ENCODE assay signal across 8 cellular contexts in the genomic region with DNA sequence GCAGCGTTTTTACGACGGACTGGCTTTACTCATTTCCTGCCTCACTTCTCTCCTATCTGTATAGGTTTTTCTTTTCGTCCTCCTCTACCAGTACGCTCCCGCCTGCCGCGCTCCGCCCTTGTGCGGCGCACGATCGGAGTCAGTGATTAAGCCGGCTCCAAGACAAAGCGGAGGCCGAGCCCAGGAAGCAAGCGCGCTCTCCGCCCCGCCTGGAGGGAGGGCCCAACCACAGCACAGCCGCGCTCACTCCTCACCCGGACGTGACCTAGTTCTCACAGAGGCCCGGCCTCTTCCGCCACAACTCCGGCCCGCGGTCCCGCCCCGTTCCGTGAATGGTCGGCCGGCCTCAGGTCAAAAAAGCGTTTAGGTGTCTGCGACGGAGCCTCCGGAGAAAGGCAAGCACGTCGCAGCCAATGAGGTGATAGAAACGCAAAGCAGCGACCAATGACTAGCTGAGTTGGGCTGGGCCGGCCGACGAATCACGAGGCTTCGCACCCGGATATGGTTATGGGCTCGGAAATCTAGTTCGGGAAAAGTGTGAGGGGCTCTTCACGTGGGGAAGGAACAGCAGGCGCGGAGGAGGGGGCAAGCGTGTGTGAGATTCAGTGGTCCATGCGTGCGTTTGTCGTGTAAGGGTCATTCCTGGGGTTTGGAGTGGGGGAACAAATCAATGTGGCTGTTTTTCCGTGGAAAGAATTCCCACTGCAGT. TPM values are rescaled to one million over a fixed set of nuclear protein-coding genes. Genes with fewer than 3 reads are reported as not detected.
A peak's percentile ranks its signal among the peaks of the same experiment; 100 is the strongest.
DNase-seq lines count a peak whose midpoint lies in the region; ATAC-seq and TF ChIP-seq lines count a peak whose summit lies in the region.

A gene with protein sequence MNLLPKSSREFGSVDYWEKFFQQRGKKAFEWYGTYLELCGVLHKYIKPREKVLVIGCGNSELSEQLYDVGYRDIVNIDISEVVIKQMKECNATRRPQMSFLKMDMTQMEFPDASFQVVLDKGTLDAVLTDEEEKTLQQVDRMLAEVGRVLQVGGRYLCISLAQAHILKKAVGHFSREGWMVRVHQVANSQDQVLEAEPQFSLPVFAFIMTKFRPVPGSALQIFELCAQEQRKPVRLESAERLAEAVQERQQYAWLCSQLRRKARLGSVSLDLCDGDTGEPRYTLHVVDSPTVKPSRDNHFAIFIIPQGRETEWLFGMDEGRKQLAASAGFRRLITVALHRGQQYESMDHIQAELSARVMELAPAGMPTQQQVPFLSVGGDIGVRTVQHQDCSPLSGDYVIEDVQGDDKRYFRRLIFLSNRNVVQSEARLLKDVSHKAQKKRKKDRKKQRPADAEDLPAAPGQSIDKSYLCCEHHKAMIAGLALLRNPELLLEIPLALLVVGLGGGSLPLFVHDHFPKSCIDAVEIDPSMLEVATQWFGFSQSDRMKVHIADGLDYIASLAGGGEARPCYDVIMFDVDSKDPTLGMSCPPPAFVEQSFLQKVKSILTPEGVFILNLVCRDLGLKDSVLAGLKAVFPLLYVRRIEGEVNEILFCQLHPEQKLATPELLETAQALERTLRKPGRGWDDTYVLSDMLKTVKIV (plus strand): TSS at position 494 of the 709 bp plus-strand sequence. CDS start 308 bp downstream, outside the sequence.

- WGBS in esophagus, 2 donors: 0% methylated on average over 58 of the region's 58 CpGs

- peak within 1 kb of the TSS; percentile 71 for H3K27ac ChIP-seq in KMS-11
- peak within 1 kb of the TSS; percentile 84 to 86 (median 85) for H3K27ac ChIP-seq in Peyer's patch
- H3K27ac ChIP-seq in esophagus (ENCODE audit: low read depth in 2 of 2, low read length in 1 of 2): peak within 1 kb of the TSS; percentile 90 to 93

- H3K9me3 ChIP-seq in Peyer's patch (no peaks in the 10 kb centered on the region), esophagus (ENCODE audit: control insufficient read depth in 2 of 2, insufficient read depth in 1 of 2, low read depth in 1 of 2, low read length in 1 of 2) (no peaks in the 10 kb centered on the region), mucosa of stomach (ENCODE audit: control insufficient read depth, low read length) (no peaks in the 10 kb centered on the region)

- H3K4me2 ChIP-seq in KMS-11: peak within 1 kb of the TSS; percentile 69

- peak; percentile 99 for ATAC-seq in GM21737 (IDR thresholded peaks at IDR 0.05; ENCODE audit: unreplicated experiment)

- peak within 1 kb of the TSS; percentile 95 for H2AFZ ChIP-seq in KMS-11 (ENCODE audit: low read depth)

- H3K79me2 ChIP-seq in KMS-11 (ENCODE audit: insufficient read depth, low read depth): no peaks in the 10 kb centered on the region

- H3K9ac ChIP-seq in KMS-11: peak within 1 kb of the TSS; percentile 49; the same call in 1 of the 2 replicates
- H3K9ac ChIP-seq in mucosa of stomach (ENCODE audit: low read length): peak within 1 kb of the TSS; percentile 85

- TF ChIP-seq CTCF in KMS-11 (conservative IDR thresholded peaks at IDR 0.05; ENCODE audit: low read depth, low read length) (no peak), Peyer's patch (IDR thresholded peaks at IDR 0.05) (peak in 1 of 6 experiments; percentile 29)

- peak; percentile 85 to 98 for TF ChIP-seq POLR2A in Peyer's patch (IDR thresholded peaks at IDR 0.05)

- H3K4me3 ChIP-seq in KMS-11 (IDR thresholded peaks at IDR 0.05; ENCODE audit: insufficient read depth, low read depth, low read length) (peak within 1 kb of the TSS; percentile 97), Peyer's patch (peak within 1 kb of the TSS; percentile 54 to 82 (median 76)), esophagus (ENCODE audit: low read depth in 1 of 2, low read length in 2 of 2) (peak within 1 kb of the TSS; percentile 73 to 89), mucosa of stomach (ENCODE audit: low read length) (peak within 1 kb of the TSS; percentile 98)

- H3K36me3 ChIP-seq in KMS-11 (ENCODE audit: insufficient read depth): no peaks in the 10 kb centered on the region
- peaks cover 0 to 27% (median 0%) of the 10 kb centered on the region in 3 donors for H3K36me3 ChIP-seq in Peyer's patch
- H3K36me3 ChIP-seq in esophagus (ENCODE audit: control insufficient read depth in 2 of 2, insufficient read depth in 2 of 2, low read length in 1 of 2): peaks cover 10 to 14% of the 10 kb centered on the region in 2 donors
- H3K36me3 ChIP-seq in mucosa of stomach (ENCODE audit: control insufficient read depth, insufficient read depth, low read length): peaks cover 5% of the 10 kb centered on the region

- DNase-seq in DMS53 treated with DMSO at 0.1 percent for 48 hours (lab: John Stamatoyannopoulos, UW; ENCODE audit: unreplicated experiment): peak; percentile 97
- peak; percentile 98 to 99 (median 99) for DNase-seq in Peyer's patch
- DNase-seq in activated T-cell treated with anti-CD3 and anti-CD28 coated beads, Interleukin-2, amount 50 U/mL, for 48 hours: peak; percentile 98
- DNase-seq in stimulated activated CD8-positive, alpha-beta memory T cell treated with anti-CD3 and anti-CD28 coated beads, Interleukin-7, amount 100 ng/mL, for 1 hour (ENCODE audit: low read depth in 2 of 2): peak; percentile 93 to 95

- H3K4me1 ChIP-seq in KMS-11 (ENCODE audit: low read depth, poor library complexity, severe bottlenecking) (peaks cover 30% of the 10 kb centered on the region), Peyer's patch (peaks cover 0 to 25% (median 0%) of the 10 kb centered on the region in 4 donors), esophagus (ENCODE audit: control insufficient read depth in 2 of 2, insufficient read depth in 2 of 2, low read length in 1 of 2) (peaks cover 3 to 6% of the 10 kb centered on the region in 2 donors), mucosa of stomach (ENCODE audit: control insufficient read depth, insufficient read depth, low read length) (no peaks in the 10 kb centered on the region)

- no peaks in the 10 kb centered on the region for H4K20me1 ChIP-seq in KMS-11 (ENCODE audit: insufficient read depth)

- no peaks in the 10 kb centered on the region for H3K27me3 ChIP-seq in KMS-11 (ENCODE audit: insufficient read depth, low read depth)
- H3K27me3 ChIP-seq in Peyer's patch: no peaks in the 10 kb centered on the region
- H3K27me3 ChIP-seq in esophagus (ENCODE audit: control insufficient read depth in 1 of 2, insufficient read depth in 2 of 2, low read length in 2 of 2): no peaks in the 10 kb centered on the region
- H3K27me3 ChIP-seq in mucosa of stomach (ENCODE audit: control insufficient read depth, insufficient read depth, low read length): no peaks in the 10 kb centered on the region

RNA-seq across cellular contexts. Expression of the gene that starts here (rescaled TPM):
- total RNA-seq in Peyer's patch: 10 to 100 TPM; 19.2 to 38.0 (median 28.3) TPM
- 10 to 100 TPM in 1 of 2 donors, 1 to 10 TPM in 1; 5.8 to 13.6 TPM for polyA plus RNA-seq in esophagus

Comparison
In these comparisons a context has a peak if more than half of its experiments do, and no peak if none do; other contexts are left out.
1. Peak in every context shown above with its lines: DNase-seq, ATAC-seq, H3K4me3 ChIP-seq and H3K27ac ChIP-seq.